ENCODE assay signal across 26 cellular contexts in the genomic region with DNA sequence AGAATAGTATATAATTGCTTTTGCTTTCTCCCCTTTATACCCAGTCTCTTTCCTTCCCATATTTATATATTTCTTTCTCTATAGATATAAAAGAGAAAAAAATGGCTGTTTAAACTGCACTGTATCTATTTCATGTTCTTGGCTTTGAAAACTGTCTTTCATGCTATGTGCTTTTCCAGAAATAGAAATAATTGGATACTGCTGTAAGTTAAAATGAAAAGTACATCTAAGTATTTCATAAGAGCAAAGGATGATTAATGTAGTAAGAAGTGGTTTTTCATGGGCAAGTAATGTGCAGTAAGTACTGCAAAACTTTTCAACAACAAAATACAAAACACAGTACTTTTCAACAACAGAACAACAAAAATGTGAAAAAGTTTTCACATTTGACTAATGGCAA.
"Had no signal": no experiment of that assay in that cellular context is flagged by ENCODE, and none has a peak within 500 bp of the region (broad histone marks: within the 10 kb centered on the region; RNA-seq: fewer than 3 reads in every experiment).

No MANE protein-coding gene starts in this region.

- H3K27ac ChIP-seq: left ventricle myocardium inferior, ovary, prostate gland, skin epidermis, stomach, testis, thyroid gland, transverse colon, upper lobe of left lung, vagina had no signal

- DNase-seq: islet precursor cell; left ventricle myocardium inferior; midbrain; mucosa of descending colon; ovary; posterior cingulate gyrus; retina; right cardiac atrium; stimulated activated CD4-positive, alpha-beta T cell treated with anti-CD3 and anti-CD28 coated beads, Interleukin-12 subunit alpha, Interleukin-12 subunit beta, amount 100 ng/mL, for 4 hours; stimulated activated CD4-positive, alpha-beta T cell treated with anti-CD3 and anti-CD28 coated beads, Interleukin-15, amount 100 ng/mL, for 24 hours; stimulated activated CD4-positive, alpha-beta T cell treated with anti-CD3 and anti-CD28 coated beads, Interleukin-2, amount 100 ng/mL, for 24 hours; stimulated activated CD4-positive, alpha-beta T cell treated with anti-CD3 and anti-CD28 coated beads, Interleukin-4, amount 100 ng/mL, for 1 hour; stimulated activated naive B cell treated with anti-CD40 and anti-IgM and Interleukin-4, amounts not matched to agents 10 μg/mL and 1 μg/mL and 100 μg/mL, for 72 hours; stimulated activated naive CD8-positive, alpha-beta T cell treated with anti-CD3 and anti-CD28 coated beads, Interleukin-15, Interleukin-2, amounts not matched to agents 100 U/mL and 50 U/mL, for 24 hours; stomach; testis; thyroid gland; transverse colon; upper lobe of left lung had no signal

- H3K4me3 ChIP-seq: left ventricle myocardium inferior, lung, mucosa of descending colon, ovary, prostate gland, skin epidermis, stomach, testis, thyroid gland, transverse colon, upper lobe of left lung, vagina had no signal

- H3K27me3 ChIP-seq: ovary, stomach, testis, thyroid gland, transverse colon, upper lobe of left lung, vagina had no signal

- ATAC-seq: mucosa of descending colon; naive thymus-derived CD4-positive, alpha-beta T cell; natural killer cell treated with Interleukin-12 subunit alpha and Interleukin-12 subunit beta and Interleukin-15 and Interleukin-18, amount 100 ng/mL, for 72 hours; right cardiac atrium; sciatic nerve; stimulated activated naive B cell treated with anti-CD40 and anti-IgM and Interleukin-4, amounts not matched to agents 10 μg/mL and 1 μg/mL and 100 μg/mL, for 72 hours; stimulated activated naive CD8-positive, alpha-beta T cell treated with anti-CD3 and anti-CD28 coated beads, Interleukin-15, Interleukin-2, amounts not matched to agents 100 U/mL and 50 U/mL, for 24 hours had no signal

- H3K36me3 ChIP-seq: left ventricle myocardium inferior, ovary, prostate gland, stomach, thyroid gland, transverse colon, upper lobe of left lung, vagina had no signal

- H3K9me3 ChIP-seq: left ventricle myocardium inferior, mucosa of descending colon, ovary, prostate gland, stomach, testis, thyroid gland, transverse colon, upper lobe of left lung, vagina had no signal

- H3K4me1 ChIP-seq: left ventricle myocardium inferior, prostate gland, stomach, testis, transverse colon, upper lobe of left lung, vagina had no signal
